Comparison of ENCODE assay signal across 1 cellular context in the genomic region with DNA sequence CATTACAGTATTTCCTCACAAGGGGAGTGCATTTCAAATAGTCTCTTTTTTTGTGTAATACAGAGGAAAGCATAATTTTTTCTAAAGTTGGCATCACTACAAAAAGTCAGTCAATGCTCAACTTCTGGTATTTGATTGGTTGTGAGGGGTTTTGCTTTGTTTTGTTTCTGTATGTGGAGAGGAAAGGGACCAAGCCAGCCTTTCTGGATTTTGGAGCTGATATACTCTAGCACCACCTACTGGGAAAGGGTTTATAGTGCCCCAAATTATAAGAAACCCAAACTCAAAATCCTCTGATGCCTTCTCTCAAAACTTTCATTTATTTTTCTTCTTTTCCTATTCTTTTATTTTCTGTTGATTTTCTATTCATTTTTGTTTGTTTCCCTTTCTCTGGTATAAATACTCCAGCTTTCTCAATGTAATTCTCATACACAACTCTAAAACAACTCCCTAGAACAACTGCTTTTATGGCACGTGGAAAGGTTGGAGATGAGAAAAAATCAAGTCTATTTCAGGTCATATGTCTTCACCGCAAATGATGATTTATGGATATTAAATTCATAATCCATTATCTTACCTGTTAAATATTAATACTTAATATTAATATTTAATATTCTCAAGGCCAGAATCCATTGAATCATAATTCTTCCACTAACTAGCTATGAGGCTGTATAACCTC.
TF ChIP-seq lines count a peak whose summit lies in the region.

No MANE protein-coding gene starts in this region.

TF ChIP-seq in GM23338, 12 proteins besides CTCF, POLR2A, EP300 and RAD21 (continued from another document):
- TF ChIP-seq, protein P1, sequence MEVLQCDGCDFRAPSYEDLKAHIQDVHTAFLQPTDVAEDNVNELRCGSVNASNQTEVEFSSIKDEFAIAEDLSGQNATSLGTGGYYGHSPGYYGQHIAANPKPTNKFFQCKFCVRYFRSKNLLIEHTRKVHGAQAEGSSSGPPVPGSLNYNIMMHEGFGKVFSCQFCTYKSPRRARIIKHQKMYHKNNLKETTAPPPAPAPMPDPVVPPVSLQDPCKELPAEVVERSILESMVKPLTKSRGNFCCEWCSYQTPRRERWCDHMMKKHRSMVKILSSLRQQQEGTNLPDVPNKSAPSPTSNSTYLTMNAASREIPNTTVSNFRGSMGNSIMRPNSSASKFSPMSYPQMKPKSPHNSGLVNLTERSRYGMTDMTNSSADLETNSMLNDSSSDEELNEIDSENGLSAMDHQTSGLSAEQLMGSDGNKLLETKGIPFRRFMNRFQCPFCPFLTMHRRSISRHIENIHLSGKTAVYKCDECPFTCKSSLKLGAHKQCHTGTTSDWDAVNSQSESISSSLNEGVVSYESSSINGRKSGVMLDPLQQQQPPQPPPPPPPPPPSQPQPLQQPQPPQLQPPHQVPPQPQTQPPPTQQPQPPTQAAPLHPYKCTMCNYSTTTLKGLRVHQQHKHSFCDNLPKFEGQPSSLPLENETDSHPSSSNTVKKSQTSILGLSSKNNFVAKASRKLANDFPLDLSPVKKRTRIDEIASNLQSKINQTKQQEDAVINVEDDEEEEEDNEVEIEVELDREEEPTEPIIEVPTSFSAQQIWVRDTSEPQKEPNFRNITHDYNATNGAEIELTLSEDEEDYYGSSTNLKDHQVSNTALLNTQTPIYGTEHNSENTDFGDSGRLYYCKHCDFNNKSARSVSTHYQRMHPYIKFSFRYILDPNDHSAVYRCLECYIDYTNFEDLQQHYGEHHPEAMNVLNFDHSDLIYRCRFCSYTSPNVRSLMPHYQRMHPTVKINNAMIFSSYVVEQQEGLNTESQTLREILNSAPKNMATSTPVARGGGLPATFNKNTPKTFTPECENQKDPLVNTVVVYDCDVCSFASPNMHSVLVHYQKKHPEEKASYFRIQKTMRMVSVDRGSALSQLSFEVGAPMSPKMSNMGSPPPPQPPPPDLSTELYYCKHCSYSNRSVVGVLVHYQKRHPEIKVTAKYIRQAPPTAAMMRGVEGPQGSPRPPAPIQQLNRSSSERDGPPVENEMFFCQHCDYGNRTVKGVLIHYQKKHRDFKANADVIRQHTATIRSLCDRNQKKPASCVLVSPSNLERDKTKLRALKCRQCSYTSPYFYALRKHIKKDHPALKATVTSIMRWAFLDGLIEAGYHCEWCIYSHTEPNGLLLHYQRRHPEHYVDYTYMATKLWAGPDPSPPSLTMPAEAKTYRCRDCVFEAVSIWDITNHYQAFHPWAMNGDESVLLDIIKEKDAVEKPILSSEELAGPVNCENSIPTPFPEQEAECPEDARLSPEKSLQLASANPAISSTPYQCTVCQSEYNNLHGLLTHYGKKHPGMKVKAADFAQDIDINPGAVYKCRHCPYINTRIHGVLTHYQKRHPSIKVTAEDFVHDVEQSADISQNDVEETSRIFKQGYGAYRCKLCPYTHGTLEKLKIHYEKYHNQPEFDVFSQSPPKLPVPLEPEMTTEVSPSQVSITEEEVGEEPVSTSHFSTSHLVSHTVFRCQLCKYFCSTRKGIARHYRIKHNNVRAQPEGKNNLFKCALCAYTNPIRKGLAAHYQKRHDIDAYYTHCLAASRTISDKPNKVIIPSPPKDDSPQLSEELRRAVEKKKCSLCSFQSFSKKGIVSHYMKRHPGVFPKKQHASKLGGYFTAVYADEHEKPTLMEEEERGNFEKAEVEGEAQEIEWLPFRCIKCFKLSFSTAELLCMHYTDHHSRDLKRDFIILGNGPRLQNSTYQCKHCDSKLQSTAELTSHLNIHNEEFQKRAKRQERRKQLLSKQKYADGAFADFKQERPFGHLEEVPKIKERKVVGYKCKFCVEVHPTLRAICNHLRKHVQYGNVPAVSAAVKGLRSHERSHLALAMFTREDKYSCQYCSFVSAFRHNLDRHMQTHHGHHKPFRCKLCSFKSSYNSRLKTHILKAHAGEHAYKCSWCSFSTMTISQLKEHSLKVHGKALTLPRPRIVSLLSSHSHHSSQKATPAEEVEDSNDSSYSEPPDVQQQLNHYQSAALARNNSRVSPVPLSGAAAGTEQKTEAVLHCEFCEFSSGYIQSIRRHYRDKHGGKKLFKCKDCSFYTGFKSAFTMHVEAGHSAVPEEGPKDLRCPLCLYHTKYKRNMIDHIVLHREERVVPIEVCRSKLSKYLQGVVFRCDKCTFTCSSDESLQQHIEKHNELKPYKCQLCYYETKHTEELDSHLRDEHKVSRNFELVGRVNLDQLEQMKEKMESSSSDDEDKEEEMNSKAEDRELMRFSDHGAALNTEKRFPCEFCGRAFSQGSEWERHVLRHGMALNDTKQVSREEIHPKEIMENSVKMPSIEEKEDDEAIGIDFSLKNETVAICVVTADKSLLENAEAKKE (CRISPR knock-in tag; IDR thresholded peaks at IDR 0.05) = no peak
